25 cellular contexts compared by ENCODE assay signal in the genomic region with DNA sequence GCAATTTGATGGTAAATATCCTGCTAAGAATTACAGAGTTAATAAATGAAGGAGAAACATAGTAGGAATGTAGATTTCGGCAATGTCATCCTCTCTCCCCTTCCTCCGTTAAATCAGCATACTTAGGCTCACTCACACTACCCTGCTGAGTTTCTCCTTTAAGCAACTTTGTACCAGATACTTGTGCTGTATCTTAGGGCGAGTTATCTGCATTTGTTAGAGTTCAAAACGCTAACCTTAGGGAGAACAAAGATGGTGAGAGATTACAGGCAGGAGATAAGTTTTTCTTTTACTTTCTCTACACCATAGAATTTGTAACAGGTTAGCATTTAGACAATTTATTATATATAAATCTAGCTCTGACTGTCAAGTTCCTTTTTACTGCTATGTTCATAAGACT. TPM values are rescaled to one million over a fixed set of nuclear protein-coding genes. Genes with fewer than 3 reads are reported as not detected.
DNase-seq lines count a peak whose midpoint lies in the region; ATAC-seq, FAIRE-seq and TF ChIP-seq lines count a peak whose summit lies in the region.
"Had no signal": no experiment of that assay in that cellular context is flagged by ENCODE, and none has a peak within 500 bp of the region (broad histone marks: within the 10 kb centered on the region; RNA-seq: fewer than 3 reads in every experiment).

No MANE protein-coding gene starts in this region.

- no peaks in the 10 kb centered on the region for H3K79me2 ChIP-seq in H1 (ENCODE audit: control insufficient read depth in 1 of 2, insufficient read depth in 2 of 2, low read length in 2 of 2)

- intact Hi-C loops in naive thymus-derived CD4-positive, alpha-beta T cell (cut with micrococcal nuclease), result no loop called here

- TF ChIP-seq EP300 in H1 (IDR thresholded peaks at IDR 0.05; ENCODE audit: borderline replicate concordance in 1 of 2, low read depth in 2 of 2, low read length in 2 of 2), result no peak

- no peak overlapping the region for H2BK15ac ChIP-seq in H1 (ENCODE audit: low read length)

- no peaks in the 10 kb centered on the region for H3K23me2 ChIP-seq in H1 (ENCODE audit: low read depth, low read length)

- no peak overlapping the region for H3K56ac ChIP-seq in H1 (replicated peaks; ENCODE audit: insufficient read length, low read depth, low read length)

- H3K4me3 Mint-ChIP-seq in CD8-positive, alpha-beta memory T cell, result peak overlapping the region in 5 of 7 donors; percentile 2 to 56 (median 33)
- H3K4me3 Mint-ChIP-seq in naive thymus-derived CD4-positive, alpha-beta T cell, result no peak overlapping the region
- no peak overlapping the region for H3K4me3 Mint-ChIP-seq in activated CD4-positive, alpha-beta memory T cell treated with anti-CD3 and anti-CD28 coated beads, Interleukin-2, amount 10 ng/mL, durations not matched to agents 7 days and 5 days
- H3K4me3 Mint-ChIP-seq: activated naive CD8-positive, alpha-beta T cell; activated T-helper 1 cell treated with anti-CD3 and anti-CD28 coated beads, Interleukin-12 subunit alpha, Interleukin-12 subunit beta, Interleukin-2, Interleukin-4 antibody, amounts not matched to agents 30 ng/mL and 10 ng/mL and 1 ng/mL, durations not matched to agents 14 hours and 24 hours and 36 hours; neural crest cell had no signal

- peaks cover 0 to 3% of the 10 kb centered on the region in 2 donors for H3K27me3 Mint-ChIP-seq in CD8-positive, alpha-beta memory T cell
- H3K27me3 Mint-ChIP-seq in naive thymus-derived CD4-positive, alpha-beta T cell, result peaks cover 0 to 3% (median 0%) of the 10 kb centered on the region in 5 donors
- H3K27me3 Mint-ChIP-seq in activated CD4-positive, alpha-beta memory T cell treated with anti-CD3 and anti-CD28 coated beads, Interleukin-2, amount 10 ng/mL, durations not matched to agents 7 days and 5 days, result no peaks in the 10 kb centered on the region
- H3K27me3 Mint-ChIP-seq: activated naive CD8-positive, alpha-beta T cell had no signal

- H3K36me3 ChIP-seq in CD8-positive, alpha-beta memory T cell (ENCODE audit: insufficient read depth, low read length), result no peaks in the 10 kb centered on the region
- no peaks in the 10 kb centered on the region for H3K36me3 ChIP-seq in NT2/D1 (ENCODE audit: insufficient read depth, insufficient read length, low read length)
- no peaks in the 10 kb centered on the region for H3K36me3 ChIP-seq in H1 (ENCODE audit: control insufficient read depth in 2 of 4, insufficient read depth in 4 of 4, low read length in 3 of 4)
- no peaks in the 10 kb centered on the region for H3K36me3 ChIP-seq in naive thymus-derived CD4-positive, alpha-beta T cell (ENCODE audit: control insufficient read depth in 2 of 3, insufficient read depth in 3 of 3, low read length in 3 of 3)
- H3K36me3 ChIP-seq: heart left ventricle, prostate gland, tibial nerve had no signal

- no peaks in the 10 kb centered on the region for H4K20me1 ChIP-seq in H1 (replicated peaks in 1 of 2; ENCODE audit: control insufficient read depth in 1 of 2, insufficient read depth in 2 of 2, low read length in 2 of 2)

- POLR2A ChIA-PET in CD8-positive, alpha-beta memory T cell (lab: Charles Lee), result interaction anchor here (0.7 kb wide), 1 partner anchor 187 kb away, joined by 3 read pairs; no protein-coding TSS in a partner anchor
- POLR2A ChIA-PET in H1 (lab: Charles Lee; ENCODE audit: partially characterized antibody), result no interaction called here
- POLR2A ChIA-PET in naive thymus-derived CD4-positive, alpha-beta T cell (lab: Charles Lee), result no interaction called here
- POLR2A ChIA-PET in activated CD4-positive, alpha-beta memory T cell treated with anti-CD3 and anti-CD28 coated beads, Interleukin-2, amount 10 ng/mL, durations not matched to agents 7 days and 5 days (lab: Charles Lee), result interaction anchor here (1.1 kb wide), 1 partner anchor 8 kb away, joined by 3 read pairs; no protein-coding TSS in a partner anchor

- no peak overlapping the region for H2BK12ac ChIP-seq in H1 (ENCODE audit: low read depth, low read length)

- no peak for TF ChIP-seq CTCF in H1 (IDR thresholded peaks at IDR 0.05; ENCODE audit: control extremely low read depth in 1 of 3, insufficient read depth in 1 of 3, low read depth in 1 of 3, low read length in 3 of 3)

- peaks cover 15% of the 10 kb centered on the region for H3K4me1 ChIP-seq in CD8-positive, alpha-beta memory T cell (ENCODE audit: insufficient read depth, low read length)
- H3K4me1 ChIP-seq in NT2/D1 (ENCODE audit: insufficient read depth, insufficient read length) (no peaks in the 10 kb centered on the region), H1 (replicated peaks in 1 of 4; ENCODE audit: control insufficient read depth in 3 of 4, insufficient read depth in 4 of 4, low read length in 3 of 4) (peaks cover 0 to 2% (median under 1%) of the 10 kb centered on the region in 4 experiments; a peak in 2 of 7 replicates)
- no peaks in the 10 kb centered on the region for H3K4me1 ChIP-seq in naive thymus-derived CD4-positive, alpha-beta T cell (ENCODE audit: control insufficient read depth in 2 of 2, insufficient read depth in 2 of 2, low read length in 2 of 2)
- H3K4me1 ChIP-seq: prostate gland had no signal

- no peaks in the 10 kb centered on the region for H3K27me3 ChIP-seq in CD8-positive, alpha-beta memory T cell (ENCODE audit: insufficient read depth, low read length, poor library complexity, severe bottlenecking)
- H3K27me3 ChIP-seq in NT2/D1 (ENCODE audit: insufficient read depth, insufficient read length) (no peaks in the 10 kb centered on the region), H1 (replicated peaks in 1 of 4; ENCODE audit: control insufficient read depth in 3 of 4, extremely low read depth in 1 of 4, insufficient read depth in 3 of 4, low read length in 3 of 4) (peaks cover 0 to 1% (median 0%) of the 10 kb centered on the region in 4 experiments; a peak in 1 of 7 replicates)
- H3K27me3 ChIP-seq in naive thymus-derived CD4-positive, alpha-beta T cell (ENCODE audit: control insufficient read depth in 2 of 2, insufficient read depth in 2 of 2, low read length in 2 of 2), result no peaks in the 10 kb centered on the region
- H3K27me3 ChIP-seq: dorsolateral prefrontal cortex, heart left ventricle, tibial nerve had no signal

- H3K23ac ChIP-seq in H1 (ENCODE audit: insufficient read length), result no peak overlapping the region

- H3K4me1 Mint-ChIP-seq in CD8-positive, alpha-beta memory T cell, result peaks cover 36 to 44% (median 39%) of the 10 kb centered on the region in 3 donors
- peaks cover 12 to 30% (median 17%) of the 10 kb centered on the region in 7 donors for H3K4me1 Mint-ChIP-seq in naive thymus-derived CD4-positive, alpha-beta T cell
- peaks cover 38% of the 10 kb centered on the region for H3K4me1 Mint-ChIP-seq in activated CD4-positive, alpha-beta memory T cell treated with anti-CD3 and anti-CD28 coated beads, Interleukin-2, amount 10 ng/mL, durations not matched to agents 7 days and 5 days
- H3K4me1 Mint-ChIP-seq: neural crest cell had no signal

- no peaks in the 10 kb centered on the region for H3K36me3 Mint-ChIP-seq in CD8-positive, alpha-beta memory T cell
- H3K36me3 Mint-ChIP-seq in naive thymus-derived CD4-positive, alpha-beta T cell, result peaks cover 0 to 6% (median 0%) of the 10 kb centered on the region in 5 donors
- H3K36me3 Mint-ChIP-seq in activated CD4-positive, alpha-beta memory T cell treated with anti-CD3 and anti-CD28 coated beads, Interleukin-2, amount 10 ng/mL, durations not matched to agents 7 days and 5 days (ENCODE audit: low read depth), result peaks cover 6% of the 10 kb centered on the region

- no peaks in the 10 kb centered on the region for H3K9me3 Mint-ChIP-seq in CD8-positive, alpha-beta memory T cell
- H3K9me3 Mint-ChIP-seq in naive thymus-derived CD4-positive, alpha-beta T cell, result peaks cover 0 to 7% (median 0%) of the 10 kb centered on the region in 11 donors
- no peaks in the 10 kb centered on the region for H3K9me3 Mint-ChIP-seq in activated CD4-positive, alpha-beta memory T cell treated with anti-CD3 and anti-CD28 coated beads, Interleukin-2, amount 10 ng/mL, durations not matched to agents 7 days and 5 days

- no peak for TF ChIP-seq RAD21 in H1 (IDR thresholded peaks at IDR 0.05 in 1 of 2, conservative IDR thresholded peaks at IDR 0.05 in 1 of 2; ENCODE audit: low read depth in 2 of 2, low read length in 2 of 2)

- CTCF ChIA-PET in CD8-positive, alpha-beta memory T cell (lab: Charles Lee), result interaction anchor here (1.0 to 1.3 kb wide), 2 partner anchors 10 to 23 kb away, joined by 3 read pairs; no protein-coding TSS in a partner anchor
- CTCF ChIA-PET in H1 (lab: Charles Lee; ENCODE audit: partially characterized antibody), result interaction anchor here (0.6 to 0.7 kb wide), 3 partner anchors 534 to 1177 kb away, joined by 3 to 4 read pairs (median 3); no protein-coding TSS in a partner anchor
- CTCF ChIA-PET in naive thymus-derived CD4-positive, alpha-beta T cell (lab: Charles Lee), result interaction anchor here (0.7 kb wide), 1 partner anchor 1100 kb away, joined by 6 read pairs; no protein-coding TSS in a partner anchor
- CTCF ChIA-PET in activated CD4-positive, alpha-beta memory T cell treated with anti-CD3 and anti-CD28 coated beads, Interleukin-2, amount 10 ng/mL, durations not matched to agents 7 days and 5 days (lab: Charles Lee), result no interaction called here

- H2BK120ac ChIP-seq in H1 (replicated peaks; ENCODE audit: low read depth, low read length), result no peak overlapping the region

- no peak overlapping the region for H2BK5ac ChIP-seq in H1 (ENCODE audit: low read depth, low read length)

- no peak overlapping the region for H4K8ac ChIP-seq in H1 (ENCODE audit: extremely low read depth, insufficient read depth, low read length)

- peak in 1 of 5 donors; percentile 10 for DNase-seq in CD8-positive, alpha-beta memory T cell
- peak; percentile 16 for DNase-seq in NT2/D1 (ENCODE audit: low read depth, low spot score)
- no peak for DNase-seq in H1 (ENCODE audit: low read depth in 1 of 2, low spot score in 2 of 2)
- no peak for DNase-seq in naive thymus-derived CD4-positive, alpha-beta T cell
- no peak for DNase-seq in activated gamma-delta T cell treated with Interleukin-2 at 50 U/mL for 16 hours
- no peak for DNase-seq in GOT3 (lab: John Stamatoyannopoulos, UW)
- no peak for DNase-seq in activated CD4-positive, alpha-beta memory T cell treated with anti-CD3 and anti-CD28 coated beads, Interleukin-2, amount 10 ng/mL, durations not matched to agents 7 days and 5 days
- DNase-seq: central memory CD4-positive, alpha-beta T cell; dorsolateral prefrontal cortex; heart left ventricle; left ventricle myocardium superior; NCI-H1105; NCI-H2081 treated with DMSO at 0.1 percent for 48 hours; PC-3; SHP77; stimulated activated CD8-positive, alpha-beta memory T cell treated with anti-CD3 and anti-CD28 coated beads, Interleukin-4, amount 100 ng/mL, for 48 hours had no signal

- no peak overlapping the region for H4K91ac ChIP-seq in H1 (replicated peaks; ENCODE audit: insufficient read length, low read length)

- H3K27ac Mint-ChIP-seq in CD8-positive, alpha-beta memory T cell, result peak overlapping the region in 6 of 8 donors; percentile 14 to 61 (median 43)
- H3K27ac Mint-ChIP-seq in naive thymus-derived CD4-positive, alpha-beta T cell, result no peak overlapping the region
- no peak overlapping the region for H3K27ac Mint-ChIP-seq in activated CD4-positive, alpha-beta memory T cell treated with anti-CD3 and anti-CD28 coated beads, Interleukin-2, amount 10 ng/mL, durations not matched to agents 7 days and 5 days
- H3K27ac Mint-ChIP-seq: activated naive CD8-positive, alpha-beta T cell; activated T-helper 1 cell treated with anti-CD3 and anti-CD28 coated beads, Interleukin-12 subunit alpha, Interleukin-12 subunit beta, Interleukin-2, Interleukin-4 antibody, amounts not matched to agents 30 ng/mL and 10 ng/mL and 1 ng/mL, durations not matched to agents 14 hours and 24 hours and 36 hours had no signal

- H2AFZ ChIP-seq in H1 (ENCODE audit: low read length), result no peak overlapping the region

- no peak overlapping the region for H2AK5ac ChIP-seq in H1 (ENCODE audit: low read depth, low read length)

- no peak overlapping the region for H3K27ac ChIP-seq in CD8-positive, alpha-beta memory T cell (ENCODE audit: low read depth, low read length)
- H3K27ac ChIP-seq in H1 (ENCODE audit: low read depth, low read length), result no peak overlapping the region
- no peak overlapping the region for H3K27ac ChIP-seq in naive thymus-derived CD4-positive, alpha-beta T cell (ENCODE audit: low read depth, low read length)
- H3K27ac ChIP-seq: dorsolateral prefrontal cortex, epithelial cell of prostate, heart left ventricle, prostate gland, tibial nerve had no signal

- WGBS in H1 (ENCODE audit: extremely low coverage in 1 of 2, insufficient coverage in 1 of 2, insufficient read length in 1 of 2, insufficient replicate concordance in 2 of 2, low coverage in 1 of 2, low lambda C conversion rate in 2 of 2, missing lambda C conversion rate in 1 of 2), 2 experiments, result 18% methylated on average over 4 of the region's 4 CpGs; no CpG with 5 or more reads in 1 of the 2 experiments

- no peaks in the 10 kb centered on the region for H3K9me3 ChIP-seq in CD8-positive, alpha-beta memory T cell (ENCODE audit: low read length)
- no peaks in the 10 kb centered on the region for H3K9me3 ChIP-seq in NT2/D1 (ENCODE audit: insufficient read depth, low read length)
- no peaks in the 10 kb centered on the region for H3K9me3 ChIP-seq in H1 (ENCODE audit: insufficient read depth in 2 of 2, low read depth in 1 of 2, low read length in 1 of 2)
- H3K9me3 ChIP-seq in naive thymus-derived CD4-positive, alpha-beta T cell (ENCODE audit: control insufficient read depth in 2 of 3, low read length in 3 of 3), result no peaks in the 10 kb centered on the region
- H3K9me3 ChIP-seq: heart left ventricle, prostate gland, tibial nerve had no signal

- no peak overlapping the region for H3K18ac ChIP-seq in H1 (ENCODE audit: extremely low read depth, low read length)

- 0 out of 4 replicates have a peak overlapping the region, but pooled peaks of 1 of the 2 experiments have one; percentile 32 for H3K4me2 ChIP-seq in H1 (ENCODE audit: insufficient read depth in 1 of 2, low read depth in 2 of 2, low read length in 2 of 2)

- no peak for TF ChIP-seq POLR2A in H1 (IDR thresholded peaks at IDR 0.05; ENCODE audit: control extremely low read depth in 1 of 2, low read depth in 2 of 2, low read length in 2 of 2)

- H3K79me1 ChIP-seq in H1 (ENCODE audit: low read depth, low read length), result no peaks in the 10 kb centered on the region

- no peak overlapping the region for H3K4me3 ChIP-seq in CD8-positive, alpha-beta memory T cell (ENCODE audit: low read length)
- H3K4me3 ChIP-seq in NT2/D1 (ENCODE audit: insufficient read length, low read depth) (no peak overlapping the region), H1 (ENCODE audit: extremely low read depth in 1 of 4, insufficient read depth in 2 of 4, low read depth in 3 of 4, low read length in 4 of 4) (no peak overlapping the region)
- no peak overlapping the region for H3K4me3 ChIP-seq in naive thymus-derived CD4-positive, alpha-beta T cell (ENCODE audit: low read length)
- H3K4me3 ChIP-seq: dorsolateral prefrontal cortex, heart left ventricle, prostate gland, tibial nerve had no signal

- no peak overlapping the region for H3K4ac ChIP-seq in H1 (replicated peaks; ENCODE audit: insufficient read length, low read depth, low read length)

- H3K9ac ChIP-seq in NT2/D1 (ENCODE audit: insufficient read length, low read depth), result no peak overlapping the region
- H3K9ac ChIP-seq in H1 (replicated peaks in 1 of 4; ENCODE audit: extremely low read depth in 1 of 4, low read depth in 3 of 4, low read length in 3 of 4), result no peak overlapping the region

- H4K5ac ChIP-seq in H1 (ENCODE audit: insufficient read length, low read depth, low read length), result no peak overlapping the region

- H2BK20ac ChIP-seq in H1 (ENCODE audit: low read length), result no peak overlapping the region

- peak; percentile 42 for FAIRE-seq in H1 (lab: Jason Lieb, UNC)
- FAIRE-seq: astrocyte, islet of Langerhans had no signal

- peak; percentile 45 for ATAC-seq in naive thymus-derived CD4-positive, alpha-beta T cell
- no peak for ATAC-seq in GM21737 (IDR thresholded peaks at IDR 0.05; ENCODE audit: unreplicated experiment)
- ATAC-seq: heart left ventricle, left ventricle myocardium superior, PC-3 had no signal

- H3K14ac ChIP-seq in H1 (ENCODE audit: insufficient read length), result no peak overlapping the region

RNA-seq across cellular contexts. Expression of a gene that starts 22.0 kb away (rescaled TPM):
- not detected for total RNA-seq in CD8-positive, alpha-beta memory T cell
- not detected for polyA plus RNA-seq in CD8-positive, alpha-beta memory T cell
- total RNA-seq in H1 (2021; fragmentation: NEBNext Ultra II Directional; extraction: Animal tissue kit (Norgen Biotek cat#: 25700)), result not detected in 2 replicates
- not detected in 2 replicates for polyA plus RNA-seq in H1 (2011; rRNA removed)
- not detected for polyA plus RNA-seq in H1 (2011; cell fraction: cytosol; rRNA removed)
- polyA plus RNA-seq in H1 (2011; cell fraction: nucleus; rRNA removed), result not detected
- not detected in 4 replicates for polyA plus RNA-seq in H1 (2012, experiment 1 of 2)
- not detected for polyA plus RNA-seq in H1 (2012, experiment 2 of 2)
- polyA plus RNA-seq in H1 (2013, experiment 1 of 2), result under 0.01 TPM
- not detected for polyA plus RNA-seq in H1 (2013, experiment 2 of 2)
- not detected in 2 replicates for polyA minus RNA-seq in H1 (2011; rRNA and poly(A)+ RNA removed)
- polyA minus RNA-seq in H1 (2011; cell fraction: cytosol; rRNA and poly(A)+ RNA removed), result not detected
- not detected for polyA minus RNA-seq in H1 (2011; cell fraction: nucleus; rRNA and poly(A)+ RNA removed)
- under 1 TPM in 1 of 5 experiments, not detected in 4; 0.12 TPM for total RNA-seq in naive thymus-derived CD4-positive, alpha-beta T cell
- polyA plus RNA-seq in naive thymus-derived CD4-positive, alpha-beta T cell, result not detected
- not detected for total RNA-seq in activated CD4-positive, alpha-beta memory T cell treated with anti-CD3 and anti-CD28 coated beads, Interleukin-2, amount 10 ng/mL, durations not matched to agents 7 days and 5 days
- total RNA-seq: activated T-helper 1 cell treated with anti-CD3 and anti-CD28 coated beads, Interleukin-12 subunit alpha, Interleukin-12 subunit beta, Interleukin-2, Interleukin-4 antibody, amounts not matched to agents 30 ng/mL and 10 ng/mL and 1 ng/mL, durations not matched to agents 14 hours and 24 hours and 36 hours; astrocyte; neural crest cell; PC-3; prostate gland had no signal

Comparison
In these comparisons a context has a peak if more than half of its experiments do, and no peak if none do; other contexts are left out.
1. H3K27ac Mint-ChIP-seq: peak in CD8-positive, alpha-beta memory T cell (6 of 8); none in naive thymus-derived CD4-positive, alpha-beta T cell (0 of 9) and activated CD4-positive, alpha-beta memory T cell treated with anti-CD3 and anti-CD28 coated beads, Interleukin-2, amount 10 ng/mL, durations not matched to agents 7 days and 5 days (single experiment).
2. H3K4me3 Mint-ChIP-seq: peak in CD8-positive, alpha-beta memory T cell (5 of 7); none in naive thymus-derived CD4-positive, alpha-beta T cell (0 of 10) and activated CD4-positive, alpha-beta memory T cell treated with anti-CD3 and anti-CD28 coated beads, Interleukin-2, amount 10 ng/mL, durations not matched to agents 7 days and 5 days (single experiment).
3. POLR2A ChIA-PET loops: an anchor here in CD8-positive, alpha-beta memory T cell (0.7 kb wide) and activated CD4-positive, alpha-beta memory T cell treated with anti-CD3 and anti-CD28 coated beads, Interleukin-2, amount 10 ng/mL, durations not matched to agents 7 days and 5 days (1.1 kb wide); none called in H1 and naive thymus-derived CD4-positive, alpha-beta T cell.